ENCODE assay signal across 2 cellular contexts in genomic region chr13:68509734-68510621, GRCh38.
TF ChIP-seq lines count a peak whose summit lies in the region.

No MANE protein-coding gene starts in this region.

TF ChIP-seq in H1, 55 proteins besides CTCF, POLR2A, EP300 and RAD21 (continued from another document):
- TF ChIP-seq CBX8 (IDR thresholded peaks at IDR 0.05; ENCODE audit: borderline replicate concordance, low read depth, low read length): no peak
- no peak for TF ChIP-seq EGR1 (IDR thresholded peaks at IDR 0.05; ENCODE audit: borderline replicate concordance, low read depth, low read length)
- no peak for TF ChIP-seq KDM4A (IDR thresholded peaks at IDR 0.05; ENCODE audit: low read depth, low read length, severe bottlenecking)
- no peak for TF ChIP-seq CHD7 (IDR thresholded peaks at IDR 0.05; ENCODE audit: insufficient replicate concordance, low read length)
- TF ChIP-seq NANOG (IDR thresholded peaks at IDR 0.05; ENCODE audit: insufficient read depth, low read depth, low read length, poor library complexity, severe bottlenecking): no peak
- no peak for TF ChIP-seq NRF1 (IDR thresholded peaks at IDR 0.05; ENCODE audit: low read depth, low read length)

TF ChIP-seq in HEK293T, 16 proteins besides CTCF, POLR2A, EP300 and RAD21 (continued from another document):
- TF ChIP-seq PKNOX1 (IDR thresholded peaks at IDR 0.05) (no peak), LEF1 (IDR thresholded peaks at IDR 0.05; ENCODE audit: borderline replicate concordance) (no peak), SP1 (IDR thresholded peaks at IDR 0.05) (no peak), HDGF (IDR thresholded peaks at IDR 0.05; ENCODE audit: borderline replicate concordance) (no peak), FOXM1 (IDR thresholded peaks at IDR 0.05; ENCODE audit: borderline replicate concordance) (no peak), FOXA1 (IDR thresholded peaks at IDR 0.05) (no peak), CTBP1 (IDR thresholded peaks at IDR 0.05; ENCODE audit: borderline replicate concordance) (no peak), ELF4 (IDR thresholded peaks at IDR 0.05) (no peak), TARDBP (IDR thresholded peaks at IDR 0.05) (no peak)
